16 cellular contexts compared by ENCODE assay signal in genomic region chr18:74453011-74453571, GRCh38. TPM values are rescaled to one million over a fixed set of nuclear protein-coding genes. Genes with fewer than 3 reads are reported as not detected.
DNase-seq lines count a peak whose midpoint lies in the region; ATAC-seq and TF ChIP-seq lines count a peak whose summit lies in the region.
"Had no signal": no experiment of that assay in that cellular context is flagged by ENCODE, and none has a peak within 500 bp of the region (broad histone marks: within the 10 kb centered on the region; RNA-seq: fewer than 3 reads in every experiment).

No MANE protein-coding gene starts in this region.

- H3K4me1 ChIP-seq in heart right ventricle (peaks cover 11 to 82% (median 45%) of the 10 kb centered on the region in 9 donors), mesodermal cell (ENCODE audit: control insufficient read depth, insufficient read depth, low read length, poor library complexity, severe bottlenecking) (peaks cover 13% of the 10 kb centered on the region), testis (peaks cover 9% of the 10 kb centered on the region)

- WGBS in heart right ventricle, 2 donors = 16 to 26% methylated on average over 7 of the region's 7 CpGs
- WGBS in mesodermal cell (ENCODE audit: insufficient coverage in 2 of 2), 2 experiments = 58 to 86% methylated on average over 6 of the region's 7 CpGs
- WGBS in testis, 2 donors = 38 to 46% methylated on average over 7 of the region's 7 CpGs

- DNase-seq in caudate nucleus (lab: John Stamatoyannopoulos, UW) = no peak
- peak in 1 of 2 donors; percentile 46 for DNase-seq in heart right ventricle
- peak; percentile 29 for DNase-seq in testis
- no peak for DNase-seq in NCI-H1417 treated with DMSO at 0.1 percent for 48 hours (lab: John Stamatoyannopoulos, UW)
- DNase-seq in amniotic stem cell (lab: John Stamatoyannopoulos, UW) = no peak
- DNase-seq in NCI-H748 (lab: John Stamatoyannopoulos, UW; ENCODE audit: unreplicated experiment) = no peak
- no peak for DNase-seq in midbrain (lab: John Stamatoyannopoulos, UW)
- DNase-seq: DMS 273 treated with DMSO at 0.1 percent for 48 hours, NCI-H446, NCI-H82, SHP77 had no signal

- peak overlapping the region; percentile 69 for H3K27ac ChIP-seq in caudate nucleus (ENCODE audit: low read depth, low read length)
- H3K27ac ChIP-seq in heart right ventricle = peak overlapping the region in 6 of 10 donors; percentile 30 to 81 (median 58)
- H3K27ac ChIP-seq in mesodermal cell (ENCODE audit: low read depth, low read length, severe bottlenecking) = peak overlapping the region; percentile 49
- no peak overlapping the region for H3K27ac ChIP-seq in testis

- H3K4me3 ChIP-seq in heart right ventricle (no peak overlapping the region), mesodermal cell (ENCODE audit: extremely low read depth, insufficient read depth, low read length, poor library complexity, severe bottlenecking) (no peak overlapping the region), testis (no peak overlapping the region)

- ATAC-seq in heart right ventricle = peak in 7 of 8 donors; percentile 27 to 61 (median 42)
- ATAC-seq: Panc1 had no signal

- peaks cover 0 to 56% (median 25%) of the 10 kb centered on the region in 7 donors for H3K27me3 ChIP-seq in heart right ventricle
- no peaks in the 10 kb centered on the region for H3K27me3 ChIP-seq in testis

- no peaks in the 10 kb centered on the region for H3K9me3 ChIP-seq in heart right ventricle
- no peaks in the 10 kb centered on the region for H3K9me3 ChIP-seq in mesodermal cell (ENCODE audit: control insufficient read depth, low read length)
- H3K9me3 ChIP-seq in testis = no peaks in the 10 kb centered on the region

- intact Hi-C loops in heart right ventricle (cut with DNase I) = loop anchor here in 1 of 10 donors (5.0 kb wide), 1 partner anchor 86 kb away; no protein-coding TSS in a partner anchor
- intact Hi-C loops in testis (cut with DNase I; ENCODE audit: low total_unique reads) = no loop called here

- no peak for TF ChIP-seq CTCF in heart right ventricle (IDR thresholded peaks at IDR 0.05)
- TF ChIP-seq CTCF in testis (IDR thresholded peaks at IDR 0.05) = no peak

- no peak for TF ChIP-seq POLR2A in testis (IDR thresholded peaks at IDR 0.05)

- H3K36me3 ChIP-seq in heart right ventricle (no peaks in the 10 kb centered on the region), mesodermal cell (ENCODE audit: control insufficient read depth, insufficient read depth, low read length) (no peaks in the 10 kb centered on the region), testis (ENCODE audit: low read depth, missing control alignments) (no peaks in the 10 kb centered on the region)

RNA-seq across cellular contexts. Expression of gene DIPK1C, which starts 4.0 kb away (rescaled TPM):
- total RNA-seq in heart right ventricle (10 to 100 TPM in 2 of 10 donors, 1 to 10 TPM in 7, under 1 TPM in 1; 0.90 to 12.9 (median 6.6) TPM), testis (10 to 100 TPM; 16.2 to 17.0 TPM)
- polyA plus RNA-seq in heart right ventricle (1 to 10 TPM in 1 of 2 donors, under 1 TPM in 1; 0.70 to 8.0 TPM), testis (ENCODE audit: insufficient read depth, low read depth, low replicate concordance) (9.3 TPM)
- 0.92 TPM for polyA plus RNA-seq in mesodermal cell (2013, experiment 1 of 2)
- polyA plus RNA-seq in mesodermal cell (2013, experiment 2 of 2) = 0.30 TPM
- total RNA-seq: H1 had no signal
- polyA plus RNA-seq: AG04450, BJ had no signal

RNA-seq across cellular contexts. Expression of gene CNDP2, which starts 43.1 kb away (rescaled TPM):
- 100 to 1,000 TPM in 1 of 10 donors, 10 to 100 TPM in 9; 50.2 to 117 (median 75.3) TPM for total RNA-seq in heart right ventricle
- 10 to 100 TPM; 48.9 to 62.3 TPM for polyA plus RNA-seq in heart right ventricle
- polyA plus RNA-seq in mesodermal cell (2013, experiment 1 of 2) = 82.4 TPM
- polyA plus RNA-seq in mesodermal cell (2013, experiment 2 of 2) = 71.5 TPM
- total RNA-seq in testis = 10 to 100 TPM; 72.0 to 84.5 TPM
- polyA plus RNA-seq in testis (ENCODE audit: insufficient read depth, low read depth, low replicate concordance) = 74.4 TPM

Comparison
In these comparisons a context has a peak if more than half of its experiments do, and no peak if none do; other contexts are left out.
1. H3K27ac ChIP-seq: peak in caudate nucleus (single experiment), heart right ventricle (6 of 10) and mesodermal cell (single experiment); none in testis (0 of 2).